Comparison of ENCODE assay signal across 14 cellular contexts in the genomic region with DNA sequence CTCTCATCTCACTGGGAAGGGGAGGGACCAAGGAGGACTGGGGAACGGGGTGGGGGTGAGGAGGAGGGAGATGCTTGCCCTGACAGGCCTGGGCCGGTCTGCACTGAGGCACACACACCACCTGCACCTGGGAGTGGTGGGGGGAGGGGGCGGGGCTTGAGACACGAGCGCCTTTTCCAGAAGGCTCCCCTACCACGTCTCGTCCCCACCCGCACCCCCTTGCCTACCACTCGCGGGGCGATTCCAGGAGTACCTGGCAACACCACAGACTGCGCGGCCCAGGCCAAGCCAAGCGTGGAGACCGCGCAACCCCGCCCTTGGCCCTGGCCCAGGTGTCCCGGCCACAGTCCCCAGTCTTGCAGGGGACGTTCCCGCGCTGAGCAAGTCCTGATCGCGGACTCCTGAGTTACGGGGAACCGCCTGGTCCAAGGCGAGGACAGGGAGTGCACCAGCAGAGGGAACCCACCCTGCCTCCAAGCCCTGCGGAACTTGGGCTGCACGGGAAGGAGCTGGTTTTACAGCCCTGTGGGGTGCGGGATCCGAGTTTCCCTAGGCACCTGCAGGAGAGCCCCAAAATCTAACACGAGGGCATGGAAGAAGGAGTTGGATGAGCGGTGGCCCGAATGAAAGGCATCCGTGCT.
DNase-seq lines count a peak whose midpoint lies in the region; ATAC-seq, FAIRE-seq and TF ChIP-seq lines count a peak whose summit lies in the region.
"Had no signal": no experiment of that assay in that cellular context is flagged by ENCODE, and none has a peak within 500 bp of the region (broad histone marks: within the 10 kb centered on the region; RNA-seq: fewer than 3 reads in every experiment).

No MANE protein-coding gene starts in this region.

- H3K27me3 ChIP-seq in esophagus (ENCODE audit: control insufficient read depth in 1 of 2, insufficient read depth in 2 of 2, low read length in 2 of 2) = no peaks in the 10 kb centered on the region
- peaks cover 0 to 14% (median 0%) of the 10 kb centered on the region in 4 donors for H3K27me3 ChIP-seq in pancreas

- no peak overlapping the region for H3K27ac Mint-ChIP-seq in Calu3 (ENCODE audit: unreplicated experiment)
- H3K27ac Mint-ChIP-seq in endothelial cell (ENCODE audit: unreplicated experiment) = no peak overlapping the region
- H3K27ac Mint-ChIP-seq: activated naive CD8-positive, alpha-beta T cell treated with anti-CD3 and anti-CD28 coated beads, Interleukin-2, amount 10 ng/mL, durations not matched to agents 7 days and 5 days had no signal

- POLR2A ChIA-PET in RWPE1 (lab: Yijun Ruan, JAX; ENCODE audit: low non-redundant PET) = interaction anchor here (0.8 to 1.0 kb wide), 2 partner anchors 74 to 93 kb away, joined by 3 to 4 read pairs; no protein-coding TSS in a partner anchor

- peak; percentile 18 for DNase-seq in Calu3
- DNase-seq in RWPE1 (ENCODE audit: low spot score) = peak; percentile 92
- DNase-seq in pancreas = peak in 1 of 6 donors; percentile 23
- no peak for DNase-seq in cerebellum (ENCODE audit: low spot score)
- no peak for DNase-seq in endothelial cell (ENCODE audit: low spot score)
- DNase-seq in T-helper 1 cell = no peak
- DNase-seq: activated naive CD8-positive, alpha-beta T cell treated with anti-CD3 and anti-CD28 coated beads, Interleukin-2, amount 10 ng/mL, durations not matched to agents 7 days and 5 days; NCI-H1436; NCI-H446; occipital lobe had no signal

- H3K4me3 ChIP-seq in esophagus (ENCODE audit: low read depth in 1 of 2, low read length in 2 of 2) (peak overlapping the region in 1 of 2 donors; percentile 12), pancreas (no peak overlapping the region)

- TF ChIP-seq CTCF in Calu3 (IDR thresholded peaks at IDR 0.05; ENCODE audit: unreplicated experiment) (no peak), RWPE1 (conservative IDR thresholded peaks at IDR 0.05; ENCODE audit: low read depth) (no peak), pancreas (IDR thresholded peaks at IDR 0.05) (no peak), endothelial cell (IDR thresholded peaks at IDR 0.05; ENCODE audit: unreplicated experiment) (no peak)

- no peaks in the 10 kb centered on the region for H3K9me3 Mint-ChIP-seq in Calu3 (ENCODE audit: low read depth, unreplicated experiment)
- no peaks in the 10 kb centered on the region for H3K9me3 Mint-ChIP-seq in endothelial cell (ENCODE audit: unreplicated experiment)
- H3K9me3 Mint-ChIP-seq: activated naive CD8-positive, alpha-beta T cell treated with anti-CD3 and anti-CD28 coated beads, Interleukin-2, amount 10 ng/mL, durations not matched to agents 7 days and 5 days had no signal

- no TSS peak for BruUV-seq in Calu3 (replicated peaks; lab: Mats Ljungman, UMichigan)

- no peaks in the 10 kb centered on the region for H3K36me3 ChIP-seq in esophagus (ENCODE audit: control insufficient read depth in 2 of 2, insufficient read depth in 2 of 2, low read length in 1 of 2)
- no peaks in the 10 kb centered on the region for H3K36me3 ChIP-seq in pancreas

- H3K27ac ChIP-seq in RWPE1 (peak overlapping the region; percentile 100), esophagus (ENCODE audit: low read depth in 2 of 2, low read length in 1 of 2) (peak overlapping the region; percentile 71 to 86), pancreas (no peak overlapping the region)

- WGBS in esophagus, 2 donors = 4% methylated on average over 33 to 34 of the region's 34 CpGs
- WGBS in pancreas, 2 donors = 5 to 8% methylated on average over 25 to 34 of the region's 34 CpGs

- H3K4me3 Mint-ChIP-seq in Calu3 (ENCODE audit: low read depth, unreplicated experiment) (peak overlapping the region; percentile 57), endothelial cell (ENCODE audit: unreplicated experiment) (no peak overlapping the region)
- H3K4me3 Mint-ChIP-seq: activated naive CD8-positive, alpha-beta T cell treated with anti-CD3 and anti-CD28 coated beads, Interleukin-2, amount 10 ng/mL, durations not matched to agents 7 days and 5 days had no signal

- peak in 3 of 4 donors; percentile 20 to 40 (median 28) for ATAC-seq in pancreas
- no peak for ATAC-seq in GM18858 (IDR thresholded peaks at IDR 0.05; ENCODE audit: unreplicated experiment)

- H3K27me3 Mint-ChIP-seq in Calu3 (ENCODE audit: unreplicated experiment) (peaks cover 42% of the 10 kb centered on the region), endothelial cell (ENCODE audit: unreplicated experiment) (peaks cover 6% of the 10 kb centered on the region)

- no peaks in the 10 kb centered on the region for H3K9me3 ChIP-seq in esophagus (ENCODE audit: control insufficient read depth in 2 of 2, insufficient read depth in 1 of 2, low read depth in 1 of 2, low read length in 1 of 2)
- no peaks in the 10 kb centered on the region for H3K9me3 ChIP-seq in pancreas

- H3K4me1 ChIP-seq in esophagus (ENCODE audit: control insufficient read depth in 2 of 2, insufficient read depth in 2 of 2, low read length in 1 of 2) = peaks cover 0 to 19% of the 10 kb centered on the region in 2 donors
- H3K4me1 ChIP-seq in pancreas = no peaks in the 10 kb centered on the region

- intact Hi-C loops in Calu3 (cut with micrococcal nuclease; ENCODE audit: unreplicated experiment) (no loop called here), pancreas (cut with DNase I) (loop anchor here in 1 of 3 donors (5.0 kb wide), 1 partner anchor 127 kb away; no protein-coding TSS in a partner anchor)

- FAIRE-seq in pancreas (lab: Jason Lieb, UNC) = no peak
- FAIRE-seq: colon, H54 had no signal

- H3K4me1 Mint-ChIP-seq in Calu3 (ENCODE audit: low read depth, unreplicated experiment) (peaks cover 20% of the 10 kb centered on the region), endothelial cell (ENCODE audit: unreplicated experiment) (peaks cover 7% of the 10 kb centered on the region)

- no peaks in the 10 kb centered on the region for H3K36me3 Mint-ChIP-seq in Calu3 (ENCODE audit: insufficient read depth, unreplicated experiment)
- H3K36me3 Mint-ChIP-seq in endothelial cell (ENCODE audit: low read depth, unreplicated experiment) = no peaks in the 10 kb centered on the region
- H3K36me3 Mint-ChIP-seq: activated naive CD8-positive, alpha-beta T cell treated with anti-CD3 and anti-CD28 coated beads, Interleukin-2, amount 10 ng/mL, durations not matched to agents 7 days and 5 days had no signal

- CTCF ChIA-PET in Calu3 (lab: Charles Lee) = interaction anchor here (0.7 to 2.4 kb wide), 2 partner anchors 10 to 131 kb away, joined by 8 to 41 read pairs; no protein-coding TSS in a partner anchor
- CTCF ChIA-PET in RWPE1 (lab: Yijun Ruan, JAX) = interaction anchor here (0.6 to 2.1 kb wide), 4 partner anchors 22 to 130 kb away, joined by 3 to 22 read pairs (median 3); no protein-coding TSS in a partner anchor

Comparison
In these comparisons a context has a peak if more than half of its experiments do, and no peak if none do; other contexts are left out.
1. DNase-seq: peak in Calu3 (single experiment) and RWPE1 (single experiment); none in cerebellum (single experiment), endothelial cell (single experiment) and T-helper 1 cell (0 of 5).
2. H3K27ac ChIP-seq: peak in RWPE1 (single experiment) and esophagus (2 of 2); none in pancreas (0 of 4).